ENCODE assay signal across 14 cellular contexts in the genomic region with DNA sequence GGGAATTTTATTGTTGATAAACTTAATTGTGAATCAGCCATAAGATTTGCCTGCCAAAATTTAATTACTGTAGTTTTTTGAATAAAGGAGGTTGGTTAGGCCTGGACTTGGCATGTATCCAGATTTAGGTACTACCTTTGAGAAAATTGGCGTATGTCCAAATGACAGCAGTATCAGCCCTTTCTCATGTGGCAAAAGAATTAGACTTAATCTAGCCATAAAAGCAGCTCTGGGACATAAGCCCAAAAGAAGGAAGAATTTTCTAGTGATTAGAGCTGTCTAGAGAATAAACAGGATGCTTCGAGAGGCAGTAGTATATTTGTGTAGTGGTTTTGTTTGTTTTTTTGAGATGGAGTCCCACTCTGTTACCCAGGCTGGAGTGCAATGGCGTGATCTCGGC. TPM values are rescaled to one million over a fixed set of nuclear protein-coding genes. Genes with fewer than 3 reads are reported as not detected.
DNase-seq lines count a peak whose midpoint lies in the region; ATAC-seq and TF ChIP-seq lines count a peak whose summit lies in the region.
"Had no signal": no experiment of that assay in that cellular context is flagged by ENCODE, and none has a peak within 500 bp of the region (broad histone marks: within the 10 kb centered on the region; RNA-seq: fewer than 3 reads in every experiment).

No MANE protein-coding gene starts in this region.

- no peak overlapping the region for H3K4me3 Mint-ChIP-seq in activated CD4-positive, alpha-beta memory T cell treated with anti-CD3 and anti-CD28 coated beads, Interleukin-2, amount 10 ng/mL, durations not matched to agents 7 days and 5 days
- H3K4me3 Mint-ChIP-seq: activated CD4-positive, alpha-beta T cell treated with anti-CD3 and anti-CD28 coated beads, Interleukin-2, amount 10 ng/mL, durations not matched to agents 24 days and 14 days; naive thymus-derived CD4-positive, alpha-beta T cell had no signal

- H3K27me3 ChIP-seq in upper lobe of left lung = no peaks in the 10 kb centered on the region
- H3K27me3 ChIP-seq: left lung, sigmoid colon had no signal

- no peaks in the 10 kb centered on the region for H3K9me3 ChIP-seq in upper lobe of left lung
- H3K9me3 ChIP-seq: left lung, sigmoid colon had no signal

- CTCF ChIA-PET in activated CD4-positive, alpha-beta memory T cell treated with anti-CD3 and anti-CD28 coated beads, Interleukin-2, amount 10 ng/mL, durations not matched to agents 7 days and 5 days (lab: Charles Lee) = no interaction called here

- H3K27ac ChIP-seq in upper lobe of left lung = no peak overlapping the region
- H3K27ac ChIP-seq: KMS-11, left lung, sigmoid colon had no signal

- H3K4me1 ChIP-seq in upper lobe of left lung = no peaks in the 10 kb centered on the region
- H3K4me1 ChIP-seq: left lung, sigmoid colon had no signal

- H3K36me3 Mint-ChIP-seq in activated CD4-positive, alpha-beta memory T cell treated with anti-CD3 and anti-CD28 coated beads, Interleukin-2, amount 10 ng/mL, durations not matched to agents 7 days and 5 days (ENCODE audit: low read depth) = no peaks in the 10 kb centered on the region
- H3K36me3 Mint-ChIP-seq: naive thymus-derived CD4-positive, alpha-beta T cell had no signal

- H3K36me3 ChIP-seq in upper lobe of left lung = no peaks in the 10 kb centered on the region
- H3K36me3 ChIP-seq: left lung, sigmoid colon had no signal

- no peaks in the 10 kb centered on the region for H3K9me3 Mint-ChIP-seq in activated CD4-positive, alpha-beta memory T cell treated with anti-CD3 and anti-CD28 coated beads, Interleukin-2, amount 10 ng/mL, durations not matched to agents 7 days and 5 days
- H3K9me3 Mint-ChIP-seq: activated CD4-positive, alpha-beta T cell treated with anti-CD3 and anti-CD28 coated beads, Interleukin-2, amount 10 ng/mL, durations not matched to agents 24 days and 14 days; naive thymus-derived CD4-positive, alpha-beta T cell had no signal

- peaks cover 12% of the 10 kb centered on the region for H3K27me3 Mint-ChIP-seq in activated CD4-positive, alpha-beta memory T cell treated with anti-CD3 and anti-CD28 coated beads, Interleukin-2, amount 10 ng/mL, durations not matched to agents 7 days and 5 days

- H3K4me3 ChIP-seq in fibroblast of pulmonary artery (replicated peaks; ENCODE audit: low read depth, low read length) (no peak overlapping the region), upper lobe of left lung (no peak overlapping the region)
- H3K4me3 ChIP-seq: left lung, sigmoid colon had no signal

- TF ChIP-seq CTCF in fibroblast of pulmonary artery (IDR thresholded peaks at IDR 0.05; ENCODE audit: low read length, missing control alignments) (no peak), upper lobe of left lung (IDR thresholded peaks at IDR 0.05) (no peak)

- WGBS in upper lobe of left lung, 2 donors = 74 to 76% methylated on average over 4 of the region's 4 CpGs

- H3K4me1 Mint-ChIP-seq in activated CD4-positive, alpha-beta memory T cell treated with anti-CD3 and anti-CD28 coated beads, Interleukin-2, amount 10 ng/mL, durations not matched to agents 7 days and 5 days = no peaks in the 10 kb centered on the region
- H3K4me1 Mint-ChIP-seq: activated CD4-positive, alpha-beta T cell treated with anti-CD3 and anti-CD28 coated beads, Interleukin-2, amount 10 ng/mL, durations not matched to agents 24 days and 14 days; naive thymus-derived CD4-positive, alpha-beta T cell had no signal

- no peak overlapping the region for H3K27ac Mint-ChIP-seq in activated CD4-positive, alpha-beta memory T cell treated with anti-CD3 and anti-CD28 coated beads, Interleukin-2, amount 10 ng/mL, durations not matched to agents 7 days and 5 days
- H3K27ac Mint-ChIP-seq: activated CD4-positive, alpha-beta T cell treated with anti-CD3 and anti-CD28 coated beads, Interleukin-2, amount 10 ng/mL, durations not matched to agents 24 days and 14 days; naive thymus-derived CD4-positive, alpha-beta T cell had no signal

- TF ChIP-seq EP300 in upper lobe of left lung (IDR thresholded peaks at IDR 0.05) = no peak

- in situ Hi-C loops in G401 (cut with HindIII; ENCODE audit: low sequenced_read_pairs) = no loop called here

- no peak for TF ChIP-seq POLR2A in upper lobe of left lung (IDR thresholded peaks at IDR 0.05)

- ATAC-seq in upper lobe of left lung (ENCODE audit: low FRiP score in 2 of 2) (no peak), HG03565 (IDR thresholded peaks at IDR 0.05; ENCODE audit: unreplicated experiment) (no peak)
- ATAC-seq: left lung; naive thymus-derived CD4-positive, alpha-beta T cell had no signal

- POLR2A ChIA-PET in activated CD4-positive, alpha-beta memory T cell treated with anti-CD3 and anti-CD28 coated beads, Interleukin-2, amount 10 ng/mL, durations not matched to agents 7 days and 5 days (lab: Charles Lee) = no interaction called here

- DNase-seq in G401 (ENCODE audit: low spot score) (peak; percentile 12), NCI-H2029 (lab: John Stamatoyannopoulos, UW) (peak; percentile 87), NCI-H82 treated with DMSO at 0.1 percent for 48 hours (lab: John Stamatoyannopoulos, UW; ENCODE audit: unreplicated experiment) (peak; percentile 89), fibroblast of pulmonary artery (ENCODE audit: low read depth) (peak; percentile 4), nucleus accumbens (lab: John Stamatoyannopoulos, UW) (no peak), upper lobe of left lung (no peak)
- DNase-seq in activated CD4-positive, alpha-beta memory T cell treated with anti-CD3 and anti-CD28 coated beads, Interleukin-2, amount 10 ng/mL, durations not matched to agents 7 days and 5 days = no peak
- DNase-seq: activated CD4-positive, alpha-beta T cell treated with anti-CD3 and anti-CD28 coated beads, Interleukin-2, amount 10 ng/mL, durations not matched to agents 24 days and 14 days; GF-D8; left lung; naive thymus-derived CD4-positive, alpha-beta T cell; sigmoid colon had no signal

RNA-seq across cellular contexts. Expression of gene PPM1E, which starts 27.7 kb away (rescaled TPM):
- total RNA-seq in G401 (2014; rRNA removed; shearing (Covaris generic)) = 1.8 and 2.4 TPM in 2 replicates
- under 1 TPM in 1 of 2 experiments, not detected in 1; 0.03 TPM for total RNA-seq in activated CD4-positive, alpha-beta memory T cell treated with anti-CD3 and anti-CD28 coated beads, Interleukin-2, amount 10 ng/mL, durations not matched to agents 7 days and 5 days
- total RNA-seq in upper lobe of left lung = under 1 TPM; under 0.01 to 0.76 (median 0.18) TPM

Comparison
In these comparisons a context has a peak if more than half of its experiments do, and no peak if none do; other contexts are left out.
1. DNase-seq: peak in G401 (single experiment), NCI-H2029 (single experiment), NCI-H82 treated with DMSO at 0.1 percent for 48 hours (single experiment) and fibroblast of pulmonary artery (single experiment); none in nucleus accumbens (0 of 56), activated CD4-positive, alpha-beta memory T cell treated with anti-CD3 and anti-CD28 coated beads, Interleukin-2, amount 10 ng/mL, durations not matched to agents 7 days and 5 days (single experiment) and upper lobe of left lung (0 of 2).